In genomic region chr3:133538154-133538553, GRCh38 we compare ENCODE assay signal across 9 cellular contexts.
"Had no signal": no experiment of that assay in that cellular context is flagged by ENCODE, and none has a peak within 500 bp of the region (broad histone marks: within the 10 kb centered on the region; RNA-seq: fewer than 3 reads in every experiment).

No MANE protein-coding gene starts in this region.

- H3K4me2 ChIP-seq: KMS-11 had no signal

- H2AFZ ChIP-seq: GM23248 had no signal

- H3K9ac ChIP-seq: GM23248, KMS-11 had no signal

- FAIRE-seq: H54 had no signal

- DNase-seq: GM23248, GOT3, H9, HCEC 1CT, HFFc6, KBM-7 had no signal

- H3K27ac ChIP-seq: GM23248, HL-60, KMS-11 had no signal

- H3K4me3 ChIP-seq: GM23248 had no signal
